Comparison of ENCODE assay signal across 8 cellular contexts in genomic region chrX:120603707-120604358, GRCh38. TPM values are rescaled to one million over a fixed set of nuclear protein-coding genes. Genes with fewer than 3 reads are reported as not detected.
DNase-seq lines count a peak whose midpoint lies in the region; ATAC-seq, FAIRE-seq and TF ChIP-seq lines count a peak whose summit lies in the region.

Gene MCTS1 (plus strand): TSS chrX:120604101. CDS start chrX:120604237, 136 bp downstream.

- CTCF ChIA-PET in A673 (lab: Charles Lee) = no interaction called here

- H3K27me3 ChIP-seq in A673 (replicated peaks; ENCODE audit: insufficient read depth, low read depth, low read length, poor library complexity) (no peaks in the 10 kb centered on the region), bronchial epithelial cell (ENCODE audit: control insufficient read depth, insufficient read depth, low read length) (no peaks in the 10 kb centered on the region), small intestine (ENCODE audit: control insufficient read depth in 2 of 2, insufficient read depth in 2 of 2, low read length in 2 of 2) (no peaks in the 10 kb centered on the region)

- peak; percentile 89 for ATAC-seq in GM18861 (IDR thresholded peaks at IDR 0.05; ENCODE audit: unreplicated experiment)
- peak; percentile 87 for ATAC-seq in HG03097 (IDR thresholded peaks at IDR 0.05; ENCODE audit: low FRiP score, unreplicated experiment)

- 0 to 46% (median 20%) methylated on average over 27 to 31 of the region's 31 CpGs for WGBS in small intestine, 3 donors

- H3K9me3 ChIP-seq in A673 (ENCODE audit: low read depth, low read length, poor library complexity, severe bottlenecking) (no peaks in the 10 kb centered on the region), small intestine (ENCODE audit: control insufficient read depth, low read depth) (no peaks in the 10 kb centered on the region)

- intact Hi-C loops in A673 (cut with micrococcal nuclease; ENCODE audit: unreplicated experiment) = loop anchor here (5.0 kb wide), 1 partner anchor 42 kb away; the partner anchor contains the start of gene CUL4B

- H3K4me3 ChIP-seq in A673 (ENCODE audit: low read depth, low read length, poor library complexity, severe bottlenecking) (peak within 1 kb of the TSS; percentile 64), bronchial epithelial cell (ENCODE audit: low read depth, low read length) (peak within 1 kb of the TSS; percentile 57), small intestine (ENCODE audit: low read depth in 1 of 2, low read length in 2 of 2) (peak within 1 kb of the TSS; percentile 41 to 58)

- no peaks in the 10 kb centered on the region for H3K4me1 ChIP-seq in A673 (ENCODE audit: insufficient read depth, low read length, poor library complexity, severe bottlenecking)
- no peaks in the 10 kb centered on the region for H3K4me1 ChIP-seq in small intestine (ENCODE audit: control insufficient read depth in 2 of 2, insufficient read depth in 1 of 2, low read depth in 1 of 2, low read length in 1 of 2)

- no TSS peak for BruUV-seq in A673 (replicated peaks; lab: Mats Ljungman, UMichigan)

- H3K27ac ChIP-seq in A673 (ENCODE audit: low read depth, low read length, poor library complexity, severe bottlenecking) (peak within 1 kb of the TSS; percentile 88), VCaP (peak within 1 kb of the TSS; percentile 75), small intestine (ENCODE audit: low read depth in 1 of 2, low read length in 1 of 2) (peak within 1 kb of the TSS; percentile 79 to 92)

- peak; percentile 36 for FAIRE-seq in bronchial epithelial cell (lab: Jason Lieb, UNC)
- FAIRE-seq in small intestine (lab: Jason Lieb, UNC) = no peak

- POLR2A ChIA-PET in A673 (lab: Charles Lee; ENCODE audit: low non-redundant PET) = interaction anchor here (1.7 kb wide), 1 partner anchor 43 kb away, joined by 25 read pairs; the partner anchor contains the start of gene CUL4B

- DNase-seq in A673 (ENCODE audit: low spot score) (peak; percentile 96), NCI-H2171 treated with DMSO at 0.1 percent for 48 hours (lab: John Stamatoyannopoulos, UW) (peak; percentile 95), bronchial epithelial cell (ENCODE audit: low read depth) (peak; percentile 94), iPS-NIHi11 (ENCODE audit: low spot score) (peak; percentile 78), small intestine (peak; percentile 95)

- no peak for TF ChIP-seq CTCF in A673 (conservative IDR thresholded peaks at IDR 0.05; ENCODE audit: low read depth, low read length)
- TF ChIP-seq CTCF in VCaP (conservative IDR thresholded peaks at IDR 0.05) = no peak
- no peak for TF ChIP-seq CTCF in bronchial epithelial cell (IDR thresholded peaks at IDR 0.05; ENCODE audit: insufficient read depth, low read length, severe bottlenecking)

- no peaks in the 10 kb centered on the region for H3K36me3 ChIP-seq in A673 (ENCODE audit: insufficient read depth, low read length, poor library complexity, severe bottlenecking)
- H3K36me3 ChIP-seq in bronchial epithelial cell (ENCODE audit: control insufficient read depth, insufficient read depth, low read length) = peaks cover 1% of the 10 kb centered on the region
- no peaks in the 10 kb centered on the region for H3K36me3 ChIP-seq in small intestine (ENCODE audit: control insufficient read depth in 2 of 2, insufficient read depth in 2 of 2, low read length in 2 of 2)

RNA-seq across cellular contexts. Expression of gene MCTS1, which starts in this region (rescaled TPM):
- total RNA-seq in A673 (2021) = 54.6 and 62.3 TPM in 2 replicates
- total RNA-seq in bronchial epithelial cell = 25.8 and 31.4 TPM in 2 replicates
- 10 to 100 TPM; 59.4 to 68.9 (median 67.9) TPM for polyA plus RNA-seq in small intestine

Comparison
In these comparisons a context has a peak if more than half of its experiments do, and no peak if none do; other contexts are left out.
1. Peak in every context shown above with its lines: DNase-seq, ATAC-seq, H3K4me3 ChIP-seq and H3K27ac ChIP-seq.